10 cellular contexts compared by ENCODE assay signal in the genomic region with DNA sequence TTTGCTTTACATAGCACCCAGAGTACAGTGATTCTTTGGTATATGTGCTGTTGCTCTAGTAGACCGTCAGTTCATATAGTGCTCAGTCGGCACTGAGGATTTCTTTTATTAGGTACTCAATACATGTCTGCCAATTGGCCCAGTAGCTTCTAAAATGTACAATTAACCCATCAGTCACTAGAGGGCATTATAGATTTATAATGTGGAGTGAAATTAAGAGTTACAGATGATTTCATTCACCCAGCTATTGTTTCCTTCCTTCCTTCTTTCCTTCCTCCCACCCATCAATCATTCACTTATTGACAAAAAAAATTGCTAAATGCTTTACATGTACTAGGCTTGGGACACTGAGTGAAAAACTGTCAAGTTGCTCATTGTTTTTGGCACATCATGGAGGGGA.
DNase-seq lines count a peak whose midpoint lies in the region; ATAC-seq and TF ChIP-seq lines count a peak whose summit lies in the region.
"Had no signal": no experiment of that assay in that cellular context is flagged by ENCODE, and none has a peak within 500 bp of the region (broad histone marks: within the 10 kb centered on the region; RNA-seq: fewer than 3 reads in every experiment).

No MANE protein-coding gene starts in this region.

- H3K27me3 ChIP-seq in KMS-11 (ENCODE audit: insufficient read depth, low read depth) (no peaks in the 10 kb centered on the region), prostate gland (replicated peaks; ENCODE audit: insufficient read depth) (no peaks in the 10 kb centered on the region)

- no peaks in the 10 kb centered on the region for H3K9me3 ChIP-seq in prostate gland

- no peaks in the 10 kb centered on the region for H3K4me1 Mint-ChIP-seq in activated CD8-positive, alpha-beta memory T cell treated with anti-CD3 and anti-CD28 coated beads, Interleukin-2, amount 10 ng/mL, durations not matched to agents 7 days and 5 days

- H3K27ac Mint-ChIP-seq in activated CD8-positive, alpha-beta memory T cell treated with anti-CD3 and anti-CD28 coated beads, Interleukin-2, amount 10 ng/mL, durations not matched to agents 7 days and 5 days: no peak overlapping the region

- H3K9me3 Mint-ChIP-seq in activated CD8-positive, alpha-beta memory T cell treated with anti-CD3 and anti-CD28 coated beads, Interleukin-2, amount 10 ng/mL, durations not matched to agents 7 days and 5 days (ENCODE audit: low read depth): no peaks in the 10 kb centered on the region

- H3K27me3 Mint-ChIP-seq in activated CD8-positive, alpha-beta memory T cell treated with anti-CD3 and anti-CD28 coated beads, Interleukin-2, amount 10 ng/mL, durations not matched to agents 7 days and 5 days: peaks cover 27% of the 10 kb centered on the region

- H3K4me1 ChIP-seq in KMS-11 (ENCODE audit: low read depth, poor library complexity, severe bottlenecking) (no peaks in the 10 kb centered on the region), prostate gland (replicated peaks) (no peaks in the 10 kb centered on the region)

- no peak overlapping the region for H2AFZ ChIP-seq in KMS-11 (ENCODE audit: low read depth)

- H3K79me2 ChIP-seq in KMS-11 (ENCODE audit: insufficient read depth, low read depth): no peaks in the 10 kb centered on the region

- H4K20me1 ChIP-seq in KMS-11 (ENCODE audit: insufficient read depth): no peaks in the 10 kb centered on the region

- intact Hi-C loops in prostate gland (cut with DNase I): no loop called here

- no peak overlapping the region for H3K4me3 Mint-ChIP-seq in activated CD8-positive, alpha-beta memory T cell treated with anti-CD3 and anti-CD28 coated beads, Interleukin-2, amount 10 ng/mL, durations not matched to agents 7 days and 5 days

- H3K27ac ChIP-seq in KMS-11 (no peak overlapping the region), prostate gland (no peak overlapping the region)

- H3K4me3 ChIP-seq in KMS-11 (IDR thresholded peaks at IDR 0.05; ENCODE audit: insufficient read depth, low read depth, low read length) (no peak overlapping the region), prostate gland (no peak overlapping the region)

- H3K4me2 ChIP-seq in KMS-11: no peak overlapping the region

- no peak for ATAC-seq in activated CD8-positive, alpha-beta memory T cell treated with anti-CD3 and anti-CD28 coated beads, Interleukin-2, amount 10 ng/mL, durations not matched to agents 7 days and 5 days

- no peak overlapping the region for H3K9ac ChIP-seq in KMS-11

- WGBS in prostate gland: 31% methylated on average over 2 of the region's 2 CpGs

- in situ Hi-C loops in SK-MEL-5 (cut with HindIII; ENCODE audit: low pct_unique_long_range_greater_than_20kb, low sequenced_read_pairs): no loop called here

- no peak for TF ChIP-seq POLR2A in prostate gland (IDR thresholded peaks at IDR 0.05)

- CTCF ChIA-PET in activated CD8-positive, alpha-beta memory T cell treated with anti-CD3 and anti-CD28 coated beads, Interleukin-2, amount 10 ng/mL, durations not matched to agents 7 days and 5 days (lab: Charles Lee): interaction anchor here (1.6 kb wide), 1 partner anchor 1107 kb away, joined by 11 read pairs; no protein-coding TSS in a partner anchor

- TF ChIP-seq CTCF in KMS-11 (conservative IDR thresholded peaks at IDR 0.05; ENCODE audit: low read depth, low read length) (0 out of 2 replicates have a peak, but pooled peaks have one; percentile 18), prostate gland (IDR thresholded peaks at IDR 0.05) (no peak)

- no peaks in the 10 kb centered on the region for H3K36me3 Mint-ChIP-seq in activated CD8-positive, alpha-beta memory T cell treated with anti-CD3 and anti-CD28 coated beads, Interleukin-2, amount 10 ng/mL, durations not matched to agents 7 days and 5 days

- DNase-seq in DMS 273 (lab: John Stamatoyannopoulos, UW; ENCODE audit: unreplicated experiment) (peak; percentile 77), SK-MEL-5 (ENCODE audit: low read depth, low spot score) (peak; percentile 53), iris pigment epithelial cell (ENCODE audit: low read depth) (peak; percentile 44), amygdala (lab: John Stamatoyannopoulos, UW) (no peak), prostate gland (ENCODE audit: low spot score) (no peak)
- DNase-seq in stimulated activated CD4-positive, alpha-beta T cell treated with anti-CD3 and anti-CD28 coated beads, Interleukin-2, amount 100 ng/mL, for 48 hours: no peak
- no peak for DNase-seq in activated CD8-positive, alpha-beta memory T cell treated with anti-CD3 and anti-CD28 coated beads, Interleukin-2, amount 10 ng/mL, durations not matched to agents 7 days and 5 days
- DNase-seq: activated effector memory CD4-positive, alpha-beta T cell treated with anti-CD3 and anti-CD28 coated beads, Interleukin-2, amount 50 U/mL, for 16 hours; NCI-H146 had no signal

- H3K36me3 ChIP-seq in KMS-11 (ENCODE audit: insufficient read depth) (no peaks in the 10 kb centered on the region), prostate gland (no peaks in the 10 kb centered on the region)

Comparison
In these comparisons a context has a peak if more than half of its experiments do, and no peak if none do; other contexts are left out.
1. DNase-seq: peak in DMS 273 (single experiment), SK-MEL-5 (single experiment) and iris pigment epithelial cell (single experiment); none in amygdala (0 of 56), stimulated activated CD4-positive, alpha-beta T cell treated with anti-CD3 and anti-CD28 coated beads, Interleukin-2, amount 100 ng/mL, for 48 hours (0 of 2), prostate gland (single experiment) and activated CD8-positive, alpha-beta memory T cell treated with anti-CD3 and anti-CD28 coated beads, Interleukin-2, amount 10 ng/mL, durations not matched to agents 7 days and 5 days (single experiment).